ENCODE assay signal across 8 cellular contexts in genomic region chr5:98774192-98775046, GRCh38. TPM values are rescaled to one million over a fixed set of nuclear protein-coding genes. Genes with fewer than 3 reads are reported as not detected.
DNase-seq lines count a peak whose midpoint lies in the region; ATAC-seq lines count a peak whose summit lies in the region.

No MANE protein-coding gene starts in this region.

- peak overlapping the region; percentile 84 for H3K4me3 ChIP-seq in effector memory CD4-positive, alpha-beta T cell (ENCODE audit: insufficient read depth, low read depth, low read length, poor library complexity, severe bottlenecking)

- peak; percentile 18 for DNase-seq in NOMO-1 treated with dmso at 0.1 percent for 144 hours (lab: John Stamatoyannopoulos, UW; ENCODE audit: unreplicated experiment)
- DNase-seq in NOMO-1 treated with DMSO at 0.1 percent for 48 hours (lab: John Stamatoyannopoulos, UW; ENCODE audit: unreplicated experiment) = no peak
- DNase-seq in NCI-H2107 treated with DMSO at 0.1 percent for 48 hours (lab: John Stamatoyannopoulos, UW; ENCODE audit: unreplicated experiment) = peak; percentile 11
- peak; percentile 57 for DNase-seq in activated CD4-positive, alpha-beta memory T cell treated with anti-CD3 and anti-CD28 coated beads, Interleukin-2, amount 10 ng/mL, durations not matched to agents 7 days and 5 days
- peak in 2 of 3 donors; percentile 29 to 38 for DNase-seq in effector memory CD4-positive, alpha-beta T cell
- peak in 1 of 2 donors; percentile 40 for DNase-seq in memory B cell (ENCODE audit: low spot score in 2 of 2)
- peak; percentile 71 for DNase-seq in stimulated activated CD8-positive, alpha-beta memory T cell treated with anti-CD3 and anti-CD28 coated beads, Interleukin-4, amount 100 ng/mL, for 48 hours

- peaks cover 46% of the 10 kb centered on the region for H3K4me1 Mint-ChIP-seq in activated CD4-positive, alpha-beta memory T cell treated with anti-CD3 and anti-CD28 coated beads, Interleukin-2, amount 10 ng/mL, durations not matched to agents 7 days and 5 days
- H3K4me1 Mint-ChIP-seq in memory B cell = peaks cover 38% of the 10 kb centered on the region

- CTCF ChIA-PET in activated CD4-positive, alpha-beta memory T cell treated with anti-CD3 and anti-CD28 coated beads, Interleukin-2, amount 10 ng/mL, durations not matched to agents 7 days and 5 days (lab: Charles Lee) = interaction anchor here (1.9 kb wide), 1 partner anchor 22 kb away, joined by 6 read pairs; no protein-coding TSS in a partner anchor

- H3K27ac ChIP-seq in effector memory CD4-positive, alpha-beta T cell (ENCODE audit: insufficient read depth, low read length, poor library complexity, severe bottlenecking) = peak overlapping the region; percentile 65

- no peaks in the 10 kb centered on the region for H3K36me3 ChIP-seq in effector memory CD4-positive, alpha-beta T cell (ENCODE audit: control insufficient read depth, insufficient read depth, low read length)

- H3K36me3 Mint-ChIP-seq in activated CD4-positive, alpha-beta memory T cell treated with anti-CD3 and anti-CD28 coated beads, Interleukin-2, amount 10 ng/mL, durations not matched to agents 7 days and 5 days (ENCODE audit: low read depth) = no peaks in the 10 kb centered on the region
- H3K36me3 Mint-ChIP-seq in memory B cell = no peaks in the 10 kb centered on the region

- H3K9me3 ChIP-seq in effector memory CD4-positive, alpha-beta T cell (ENCODE audit: control insufficient read depth, low read length) = no peaks in the 10 kb centered on the region

- POLR2A ChIA-PET in activated CD4-positive, alpha-beta memory T cell treated with anti-CD3 and anti-CD28 coated beads, Interleukin-2, amount 10 ng/mL, durations not matched to agents 7 days and 5 days (lab: Charles Lee) = no interaction called here

- peak; percentile 27 for ATAC-seq in HG02852 (IDR thresholded peaks at IDR 0.05; ENCODE audit: unreplicated experiment)
- peak; percentile 16 for ATAC-seq in memory B cell (ENCODE audit: low read depth)

- no peaks in the 10 kb centered on the region for H3K9me3 Mint-ChIP-seq in activated CD4-positive, alpha-beta memory T cell treated with anti-CD3 and anti-CD28 coated beads, Interleukin-2, amount 10 ng/mL, durations not matched to agents 7 days and 5 days
- H3K9me3 Mint-ChIP-seq in memory B cell = no peaks in the 10 kb centered on the region

- peaks cover 57% of the 10 kb centered on the region for H3K27me3 Mint-ChIP-seq in activated CD4-positive, alpha-beta memory T cell treated with anti-CD3 and anti-CD28 coated beads, Interleukin-2, amount 10 ng/mL, durations not matched to agents 7 days and 5 days
- H3K27me3 Mint-ChIP-seq in memory B cell = no peaks in the 10 kb centered on the region

- H3K4me3 Mint-ChIP-seq in activated CD4-positive, alpha-beta memory T cell treated with anti-CD3 and anti-CD28 coated beads, Interleukin-2, amount 10 ng/mL, durations not matched to agents 7 days and 5 days = peak overlapping the region; percentile 80
- H3K4me3 Mint-ChIP-seq in memory B cell = peak overlapping the region; percentile 93

- peak overlapping the region; percentile 60 for H3K27ac Mint-ChIP-seq in activated CD4-positive, alpha-beta memory T cell treated with anti-CD3 and anti-CD28 coated beads, Interleukin-2, amount 10 ng/mL, durations not matched to agents 7 days and 5 days
- peak overlapping the region; percentile 82 for H3K27ac Mint-ChIP-seq in memory B cell

- no peaks in the 10 kb centered on the region for H3K27me3 ChIP-seq in effector memory CD4-positive, alpha-beta T cell (replicated peaks; ENCODE audit: control insufficient read depth, insufficient read depth, low read length, poor library complexity, severe bottlenecking)

- peaks cover 18% of the 10 kb centered on the region for H3K4me1 ChIP-seq in effector memory CD4-positive, alpha-beta T cell (ENCODE audit: control insufficient read depth, insufficient read depth, low read length, poor library complexity, severe bottlenecking)

RNA-seq across cellular contexts. Expression of gene RGMB, which starts 1.0 kb away (rescaled TPM):
- total RNA-seq in activated CD4-positive, alpha-beta memory T cell treated with anti-CD3 and anti-CD28 coated beads, Interleukin-2, amount 10 ng/mL, durations not matched to agents 7 days and 5 days = under 1 TPM; 0.60 to 0.65 TPM
